8 cellular contexts compared by ENCODE assay signal in genomic region chr22:44664149-44664548, GRCh38. TPM values are rescaled to one million over a fixed set of nuclear protein-coding genes. Genes with fewer than 3 reads are reported as not detected.
A peak's percentile ranks its signal among the peaks of the same experiment; 100 is the strongest.
DNase-seq lines count a peak whose midpoint lies in the region; ATAC-seq, FAIRE-seq and TF ChIP-seq lines count a peak whose summit lies in the region.

No MANE protein-coding gene starts in this region.

- no peak for TF ChIP-seq RAD21 in K562 (CRISPR knock-in tag; conservative IDR thresholded peaks at IDR 0.05 in 1 of 2, IDR thresholded peaks at IDR 0.05 in 1 of 2)

- no peak overlapping the region for H2AFZ ChIP-seq in K562 (ENCODE audit: low read depth, low read length)

- ATAC-seq in K562 (no peak), GM21526 (IDR thresholded peaks at IDR 0.05; ENCODE audit: low FRiP score, unreplicated experiment) (no peak)

- no peaks in the 10 kb centered on the region for H4K20me1 ChIP-seq in K562 (replicated peaks; ENCODE audit: control insufficient read depth, insufficient read depth, low read length)

- DNase-seq in CD1c-positive myeloid dendritic cell (ENCODE audit: extremely low spot score) (peak; percentile 28), T follicular helper cell (ENCODE audit: low read depth) (peak; percentile 8), K562 (ENCODE audit: extremely low read depth in 1 of 4, low spot score in 3 of 4) (no peak), medulla oblongata (ENCODE audit: extremely low spot score) (peak; percentile 90), testis (peak; percentile 78), NCI-H524 treated with DMSO at 0.1 percent for 48 hours (lab: John Stamatoyannopoulos, UW) (no peak), AG08396 (ENCODE audit: low spot score) (no peak)

- in situ Hi-C loops in K562 (cut with MboI), result no loop called here

- no peak for FAIRE-seq in K562 (lab: Jason Lieb, UNC)

- H3K27ac ChIP-seq in K562 (ENCODE audit: extremely low read depth, low read depth, low read length) (no peak overlapping the region), testis (no peak overlapping the region)

- H3K4me3 ChIP-seq in K562 (no peak overlapping the region), testis (no peak overlapping the region)

- BruUV-seq in K562 (replicated peaks; lab: Mats Ljungman, UMichigan), result no TSS peak

- H3K4me2 ChIP-seq in K562 (ENCODE audit: insufficient read depth, low read length), result no peak overlapping the region

- no peaks in the 10 kb centered on the region for H3K9me1 ChIP-seq in K562 (ENCODE audit: control insufficient read depth, insufficient read depth, low read length)

- no peak for TF ChIP-seq EP300 in K562 (IDR thresholded peaks at IDR 0.05; ENCODE audit: low read length)

- H3K9me3 ChIP-seq in K562 (replicated peaks; ENCODE audit: control insufficient read depth, insufficient read depth, low read depth, low read length), result no peaks in the 10 kb centered on the region
- H3K9me3 ChIP-seq in testis, result no peaks in the 10 kb centered on the region

- WGBS in K562 (ENCODE audit: insufficient coverage, low coverage, missing lambda C conversion rate), result 15% methylated on average over 5 of the region's 11 CpGs
- 60 to 71% methylated on average over 6 to 11 of the region's 11 CpGs for WGBS in testis, 2 donors

- H3K79me2 ChIP-seq in K562 (ENCODE audit: control insufficient read depth, insufficient read depth, low read length), result no peaks in the 10 kb centered on the region

- H3K27me3 ChIP-seq in K562 (ENCODE audit: control insufficient read depth in 2 of 2, insufficient read depth in 2 of 2, low read length in 2 of 2) (peaks cover 4 to 19% of the 10 kb centered on the region in 2 experiments; a peak in 3 of 5 replicates), testis (no peaks in the 10 kb centered on the region)

- POLR2A ChIA-PET in K562 (lab: Yijun Ruan, JAX), result interaction anchor here (0.7 kb wide), 1 partner anchor 1127 kb away, joined by 3 read pairs; no protein-coding TSS in a partner anchor

- no peak overlapping the region for H3K9ac ChIP-seq in K562 (ENCODE audit: insufficient read depth in 1 of 2, low read depth in 2 of 2, low read length in 2 of 2)

- CTCF ChIA-PET in K562 (lab: Yijun Ruan, JAX; ENCODE audit: low intra/inter-chr PET ratio), result no interaction called here

- TF ChIP-seq POLR2A in K562 (conservative IDR thresholded peaks at IDR 0.05) (no peak), testis (IDR thresholded peaks at IDR 0.05) (no peak)

- no peak for TF ChIP-seq CTCF in K562 (IDR thresholded peaks at IDR 0.05 in 2 of 3, conservative IDR thresholded peaks at IDR 0.05 in 1 of 3; ENCODE audit: insufficient read depth in 2 of 3, low read depth in 1 of 3, low read length in 3 of 3)
- no peak for TF ChIP-seq CTCF in testis (IDR thresholded peaks at IDR 0.05)

- intact Hi-C loops in K562 (cut with micrococcal nuclease) (no loop called here), testis (cut with DNase I; ENCODE audit: low total_unique reads) (no loop called here)

- H3K4me1 ChIP-seq in K562 (replicated peaks in 1 of 2; ENCODE audit: control insufficient read depth in 2 of 2, insufficient read depth in 2 of 2, low read length in 2 of 2) (peaks cover 0 to 14% of the 10 kb centered on the region in 2 experiments; a peak in 2 of 5 replicates), testis (peaks cover 10% of the 10 kb centered on the region)

- H3K36me3 ChIP-seq in K562 (ENCODE audit: control insufficient read depth, insufficient read depth, low read length) (no peaks in the 10 kb centered on the region), testis (ENCODE audit: low read depth, missing control alignments) (no peaks in the 10 kb centered on the region)

TF ChIP-seq in K562, 482 proteins besides CTCF, POLR2A, EP300 and RAD21:
- TF ChIP-seq BHLHE40 (IDR thresholded peaks at IDR 0.05; ENCODE audit: low read length) (peak; percentile 25; the same call in 1 of the 2 replicates), USF1 (CRISPR knock-in tag; IDR thresholded peaks at IDR 0.05) (0 out of 2 replicates have a peak, but pooled peaks have one; percentile 17), SMAD1 (IDR thresholded peaks at IDR 0.05; ENCODE audit: low read depth, low read length, partially characterized antibody) (no peak)

RNA-seq across cellular contexts. Expression of gene PRR5, which starts 37.9 kb away (rescaled TPM):
- 27.6 and 71.3 TPM in 2 replicates for total RNA-seq in K562 (2011; cell fraction: chromatin; rRNA removed; ENCODE audit: low replicate concordance)
- 52.4 and 59.9 TPM in 2 replicates for total RNA-seq in K562 (2011; cell fraction: nucleolus; rRNA removed)
- 38.4 and 39.2 TPM in 2 replicates for total RNA-seq in K562 (2011; cell fraction: nucleoplasm; rRNA removed)
- total RNA-seq in K562 (2014; rRNA removed) (13.3 and 18.4 TPM in 2 replicates), K562 (2014; rRNA removed; fragmentation: Illumina TruSeq; extraction: Trizol) (3.1 and 4.6 TPM in 2 replicates), K562 (2015; rRNA removed; fragmentation: Illumina TruSeq; extraction: Trizol) (7.5 and 9.5 TPM in 2 replicates), K562 (2021) (21.0 and 26.2 TPM in 2 replicates), testis (10 to 100 TPM; 38.4 to 50.4 TPM)
- polyA plus RNA-seq in K562 (2011; rRNA removed) (10.1 and 14.5 TPM in 2 replicates), K562 (2014; fragmentation: Illumina TruSeq; extraction: Trizol) (6.6 and 9.5 TPM in 2 replicates), K562 (2014; fragmentation: Nextera tagmentation; extraction: Ambion mirVana) (under 1 TPM; 0.13 to 0.49 TPM), K562 (2014; rRNA removed) (18.6 and 20.3 TPM in 2 replicates), testis (ENCODE audit: insufficient read depth, low read depth, low replicate concordance) (20.2 TPM)
- polyA plus RNA-seq in K562 (2011; cell fraction: cytosol; rRNA removed), result 14.2 and 35.6 TPM in 2 replicates
- 22.8 and 38.7 TPM in 2 replicates for polyA plus RNA-seq in K562 (2011; cell fraction: nucleus; rRNA removed)
- 10.9 and 11.6 TPM in 2 replicates for polyA plus RNA-seq in K562 (2012)
- 9.7 and 11.6 TPM in 2 replicates for polyA minus RNA-seq in K562 (2011; rRNA and poly(A)+ RNA removed)
- polyA minus RNA-seq in K562 (2011; cell fraction: cytosol; rRNA and poly(A)+ RNA removed), result 14.1 and 21.0 TPM in 2 replicates
- polyA minus RNA-seq in K562 (2011; cell fraction: nucleus; rRNA and poly(A)+ RNA removed), result 22.3 and 30.8 TPM in 2 replicates

Comparison
In these comparisons a context has a peak if more than half of its experiments do, and no peak if none do; other contexts are left out.
1. DNase-seq: peak in CD1c-positive myeloid dendritic cell (single experiment), T follicular helper cell (single experiment), medulla oblongata (single experiment) and testis (single experiment); none in K562 (0 of 4), NCI-H524 treated with DMSO at 0.1 percent for 48 hours (single experiment) and AG08396 (single experiment).